In genomic region chr6:106104941-106105340, GRCh38 we compare ENCODE assay signal across 29 cellular contexts. TPM values are rescaled to one million over a fixed set of nuclear protein-coding genes. Genes with fewer than 3 reads are reported as not detected.
DNase-seq lines count a peak whose midpoint lies in the region; ATAC-seq and TF ChIP-seq lines count a peak whose summit lies in the region.
"Had no signal": no experiment of that assay in that cellular context is flagged by ENCODE, and none has a peak within 500 bp of the region (broad histone marks: within the 10 kb centered on the region; RNA-seq: fewer than 3 reads in every experiment).

No MANE protein-coding gene starts in this region.

- peaks cover 11% of the 10 kb centered on the region for H3K27me3 Mint-ChIP-seq in activated T-cell treated with anti-CD3 and anti-CD28 coated beads, Interleukin-2, amount 50 U/mL, for 24 hours
- H3K27me3 Mint-ChIP-seq in CD8-positive, alpha-beta memory T cell = no peaks in the 10 kb centered on the region
- no peaks in the 10 kb centered on the region for H3K27me3 Mint-ChIP-seq in activated T-helper 17 cell treated with anti-CD3 and anti-CD28 coated beads, Interleukin-2, amount 50 U/mL, for 72 hours
- H3K27me3 Mint-ChIP-seq in natural killer cell (ENCODE audit: low read depth in 2 of 2) = no peaks in the 10 kb centered on the region
- H3K27me3 Mint-ChIP-seq: stimulated activated memory B cell treated with anti-CD40 and anti-IgM and Interleukin-4, amounts not matched to agents 10 μg/mL and 1 μg/mL and 100 μg/mL, for 72 hours had no signal

- no peak overlapping the region for H3K27ac ChIP-seq in CD8-positive, alpha-beta memory T cell (ENCODE audit: low read depth, low read length)
- no peak overlapping the region for H3K27ac ChIP-seq in esophagus squamous epithelium
- H3K27ac ChIP-seq: ascending aorta, BLaER1, gastrocnemius medialis, neural progenitor cell, SJSA1 had no signal

- no peak overlapping the region for H3K4me3 ChIP-seq in CD8-positive, alpha-beta memory T cell (ENCODE audit: low read length)
- no peak overlapping the region for H3K4me3 ChIP-seq in esophagus squamous epithelium
- H3K4me3 ChIP-seq: ascending aorta, BLaER1, gastrocnemius medialis, HAP-1, neural progenitor cell, SJSA1 had no signal

- H3K4me1 Mint-ChIP-seq in activated T-cell treated with anti-CD3 and anti-CD28 coated beads, Interleukin-2, amount 50 U/mL, for 24 hours (ENCODE audit: low read depth) = peaks cover 83% of the 10 kb centered on the region
- peaks cover 73 to 99% (median 99%) of the 10 kb centered on the region in 3 donors for H3K4me1 Mint-ChIP-seq in CD8-positive, alpha-beta memory T cell
- peaks cover 38% of the 10 kb centered on the region for H3K4me1 Mint-ChIP-seq in activated T-helper 17 cell treated with anti-CD3 and anti-CD28 coated beads, Interleukin-2, amount 50 U/mL, for 72 hours
- peaks cover 96 to 97% of the 10 kb centered on the region in 2 donors for H3K4me1 Mint-ChIP-seq in natural killer cell
- H3K4me1 Mint-ChIP-seq: neural progenitor cell had no signal

- CTCF ChIA-PET in CD8-positive, alpha-beta memory T cell (lab: Charles Lee) = interaction anchor here (0.5 to 1.9 kb wide), 4 partner anchors 14 to 118 kb away, joined by 4 to 6 read pairs (median 4); no protein-coding TSS in a partner anchor

- POLR2A ChIA-PET in CD8-positive, alpha-beta memory T cell (lab: Charles Lee) = no interaction called here

- H3K4me1 ChIP-seq in CD8-positive, alpha-beta memory T cell (ENCODE audit: insufficient read depth, low read length) = peaks cover 49% of the 10 kb centered on the region
- H3K4me1 ChIP-seq in esophagus squamous epithelium = peaks cover 7 to 55% (median 21%) of the 10 kb centered on the region in 3 donors
- H3K4me1 ChIP-seq: ascending aorta, gastrocnemius medialis, HAP-1, SJSA1 had no signal

- no peak for TF ChIP-seq POLR2A in esophagus squamous epithelium (IDR thresholded peaks at IDR 0.05)

- DNase-seq in activated T-cell treated with anti-CD3 and anti-CD28 coated beads, Interleukin-2, amount 50 U/mL, for 24 hours = no peak
- no peak for DNase-seq in activated T-cell treated with anti-CD3 and anti-CD28 coated beads, Interleukin-2, amount 50 U/mL, for 1 hour
- DNase-seq in CD8-positive, alpha-beta memory T cell = no peak
- no peak for DNase-seq in natural killer cell
- DNase-seq in putamen (ENCODE audit: low spot score) = no peak
- no peak for DNase-seq in esophagus squamous epithelium (lab: John Stamatoyannopoulos, UW)
- DNase-seq: activated CD4-positive, alpha-beta T cell treated with anti-CD3 and anti-CD28 coated beads, Interleukin-2, amount 50 U/mL, for 1 hour; activated naive CD4-positive, alpha-beta T cell treated with anti-CD3 and anti-CD28 coated beads, Interleukin-2, amount 10 ng/mL, durations not matched to agents 7 days and 5 days; Calu3; cortex of kidney; DMS79 treated with DMSO at 0.1 percent for 48 hours; endodermal cell; gastrocnemius medialis; GF-D8; KBM-7; NCI-H1417; NCI-H2107; NCI-H748 treated with DMSO at 0.1 percent for 48 hours; right cardiac atrium; spleen; stimulated activated CD4-positive, alpha-beta T cell treated with anti-CD3 and anti-CD28 coated beads, Interleukin-4, amount 100 ng/mL, for 24 hours had no signal

- no peak for TF ChIP-seq CTCF in natural killer cell (IDR thresholded peaks at IDR 0.05)
- no peak for TF ChIP-seq CTCF in esophagus squamous epithelium (IDR thresholded peaks at IDR 0.05)

- H3K9me3 ChIP-seq in CD8-positive, alpha-beta memory T cell (ENCODE audit: low read length) = no peaks in the 10 kb centered on the region
- no peaks in the 10 kb centered on the region for H3K9me3 ChIP-seq in esophagus squamous epithelium
- H3K9me3 ChIP-seq: ascending aorta, gastrocnemius medialis, HAP-1, SJSA1, spleen had no signal

- no peaks in the 10 kb centered on the region for H3K27me3 ChIP-seq in CD8-positive, alpha-beta memory T cell (ENCODE audit: insufficient read depth, low read length, poor library complexity, severe bottlenecking)
- no peaks in the 10 kb centered on the region for H3K27me3 ChIP-seq in esophagus squamous epithelium
- H3K27me3 ChIP-seq: ascending aorta, BLaER1, gastrocnemius medialis, SJSA1, spleen had no signal

- H3K27ac Mint-ChIP-seq in activated T-cell treated with anti-CD3 and anti-CD28 coated beads, Interleukin-2, amount 50 U/mL, for 24 hours = peak overlapping the region; percentile 31
- peak overlapping the region; percentile 19 to 98 (median 82) for H3K27ac Mint-ChIP-seq in CD8-positive, alpha-beta memory T cell
- peak overlapping the region; percentile 95 for H3K27ac Mint-ChIP-seq in activated T-helper 17 cell treated with anti-CD3 and anti-CD28 coated beads, Interleukin-2, amount 50 U/mL, for 72 hours
- H3K27ac Mint-ChIP-seq in natural killer cell = peak overlapping the region; percentile 98 to 99
- H3K27ac Mint-ChIP-seq: activated naive CD4-positive, alpha-beta T cell treated with anti-CD3 and anti-CD28 coated beads, Interleukin-2, amount 10 ng/mL, durations not matched to agents 7 days and 5 days; endodermal cell; neural progenitor cell; stimulated activated memory B cell treated with anti-CD40 and anti-IgM and Interleukin-4, amounts not matched to agents 10 μg/mL and 1 μg/mL and 100 μg/mL, for 72 hours had no signal

- peaks cover 2% of the 10 kb centered on the region for H3K9me3 Mint-ChIP-seq in activated T-cell treated with anti-CD3 and anti-CD28 coated beads, Interleukin-2, amount 50 U/mL, for 24 hours
- no peaks in the 10 kb centered on the region for H3K9me3 Mint-ChIP-seq in CD8-positive, alpha-beta memory T cell
- no peaks in the 10 kb centered on the region for H3K9me3 Mint-ChIP-seq in activated T-helper 17 cell treated with anti-CD3 and anti-CD28 coated beads, Interleukin-2, amount 50 U/mL, for 72 hours
- H3K9me3 Mint-ChIP-seq in natural killer cell = no peaks in the 10 kb centered on the region
- H3K9me3 Mint-ChIP-seq: activated naive CD4-positive, alpha-beta T cell treated with anti-CD3 and anti-CD28 coated beads, Interleukin-2, amount 10 ng/mL, durations not matched to agents 7 days and 5 days; endodermal cell; neural progenitor cell; stimulated activated memory B cell treated with anti-CD40 and anti-IgM and Interleukin-4, amounts not matched to agents 10 μg/mL and 1 μg/mL and 100 μg/mL, for 72 hours had no signal

- H3K36me3 Mint-ChIP-seq in activated T-cell treated with anti-CD3 and anti-CD28 coated beads, Interleukin-2, amount 50 U/mL, for 24 hours (ENCODE audit: low read depth) = peaks cover 96% of the 10 kb centered on the region
- H3K36me3 Mint-ChIP-seq in CD8-positive, alpha-beta memory T cell = peaks cover 29 to 86% (median 78%) of the 10 kb centered on the region in 3 donors
- H3K36me3 Mint-ChIP-seq in activated T-helper 17 cell treated with anti-CD3 and anti-CD28 coated beads, Interleukin-2, amount 50 U/mL, for 72 hours (ENCODE audit: low read depth) = peaks cover 100% of the 10 kb centered on the region
- H3K36me3 Mint-ChIP-seq in natural killer cell = peaks cover 45% of the 10 kb centered on the region
- H3K36me3 Mint-ChIP-seq: neural progenitor cell had no signal

- 94 to 97% methylated on average over 21 of the region's 21 CpGs for WGBS in esophagus squamous epithelium, 2 donors

- H3K36me3 ChIP-seq in CD8-positive, alpha-beta memory T cell (ENCODE audit: insufficient read depth, low read length) = peaks cover 23% of the 10 kb centered on the region
- peaks cover 16 to 47% (median 20%) of the 10 kb centered on the region in 3 donors for H3K36me3 ChIP-seq in esophagus squamous epithelium
- H3K36me3 ChIP-seq: ascending aorta, gastrocnemius medialis, HAP-1, neural progenitor cell had no signal

- peak overlapping the region; percentile 34 for H3K4me3 Mint-ChIP-seq in activated T-cell treated with anti-CD3 and anti-CD28 coated beads, Interleukin-2, amount 50 U/mL, for 24 hours
- H3K4me3 Mint-ChIP-seq in CD8-positive, alpha-beta memory T cell = peak overlapping the region; percentile 32 to 100 (median 92)
- peak overlapping the region; percentile 90 for H3K4me3 Mint-ChIP-seq in activated T-helper 17 cell treated with anti-CD3 and anti-CD28 coated beads, Interleukin-2, amount 50 U/mL, for 72 hours
- H3K4me3 Mint-ChIP-seq in natural killer cell = peak overlapping the region; percentile 98
- H3K4me3 Mint-ChIP-seq: activated naive CD4-positive, alpha-beta T cell treated with anti-CD3 and anti-CD28 coated beads, Interleukin-2, amount 10 ng/mL, durations not matched to agents 7 days and 5 days; endodermal cell; neural progenitor cell; stimulated activated memory B cell treated with anti-CD40 and anti-IgM and Interleukin-4, amounts not matched to agents 10 μg/mL and 1 μg/mL and 100 μg/mL, for 72 hours had no signal

- ATAC-seq in activated T-helper 17 cell treated with anti-CD3 and anti-CD28 coated beads, Interleukin-2, amount 50 U/mL, for 72 hours (replicated peaks) = no peak
- ATAC-seq in natural killer cell (no peak), GM18858 (IDR thresholded peaks at IDR 0.05; ENCODE audit: unreplicated experiment) (no peak)
- ATAC-seq: gastrocnemius medialis; right cardiac atrium; stimulated activated memory B cell treated with anti-CD40 and anti-IgM and Interleukin-4, amounts not matched to agents 10 μg/mL and 1 μg/mL and 100 μg/mL, for 72 hours had no signal

- intact Hi-C loops in natural killer cell (cut with micrococcal nuclease) = no loop called here
- intact Hi-C loops in esophagus squamous epithelium (cut with DNase I) = no loop called here

RNA-seq across cellular contexts. Expression of gene PRDM1, which starts 18.8 kb away (rescaled TPM):
- total RNA-seq in CD8-positive, alpha-beta memory T cell = 10 to 100 TPM; 88.2 to 90.7 TPM
- polyA plus RNA-seq in CD8-positive, alpha-beta memory T cell = 79.8 TPM
- 100 to 1,000 TPM; 138 to 149 TPM for total RNA-seq in activated T-helper 17 cell treated with anti-CD3 and anti-CD28 coated beads, Interleukin-2, amount 50 U/mL, for 72 hours
- total RNA-seq in natural killer cell (100 to 1,000 TPM; 165 to 180 (median 177) TPM), esophagus squamous epithelium (10 to 100 TPM; 18.3 to 75.8 (median 35.4) TPM)

Comparison
In these comparisons a context has a peak if more than half of its experiments do, and no peak if none do; other contexts are left out.
1. H3K27ac Mint-ChIP-seq: peak in every context shown above with its lines; median percentile 98 in natural killer cell; 95 in activated T-helper 17 cell treated with anti-CD3 and anti-CD28 coated beads, Interleukin-2, amount 50 U/mL, for 72 hours; 82 in CD8-positive, alpha-beta memory T cell; 31 in activated T-cell treated with anti-CD3 and anti-CD28 coated beads, Interleukin-2, amount 50 U/mL, for 24 hours.
2. H3K4me3 Mint-ChIP-seq: peak in every context shown above with its lines; median percentile 98 in natural killer cell; 92 in CD8-positive, alpha-beta memory T cell; 90 in activated T-helper 17 cell treated with anti-CD3 and anti-CD28 coated beads, Interleukin-2, amount 50 U/mL, for 72 hours; 34 in activated T-cell treated with anti-CD3 and anti-CD28 coated beads, Interleukin-2, amount 50 U/mL, for 24 hours.